10 cellular contexts compared by ENCODE assay signal in the genomic region with DNA sequence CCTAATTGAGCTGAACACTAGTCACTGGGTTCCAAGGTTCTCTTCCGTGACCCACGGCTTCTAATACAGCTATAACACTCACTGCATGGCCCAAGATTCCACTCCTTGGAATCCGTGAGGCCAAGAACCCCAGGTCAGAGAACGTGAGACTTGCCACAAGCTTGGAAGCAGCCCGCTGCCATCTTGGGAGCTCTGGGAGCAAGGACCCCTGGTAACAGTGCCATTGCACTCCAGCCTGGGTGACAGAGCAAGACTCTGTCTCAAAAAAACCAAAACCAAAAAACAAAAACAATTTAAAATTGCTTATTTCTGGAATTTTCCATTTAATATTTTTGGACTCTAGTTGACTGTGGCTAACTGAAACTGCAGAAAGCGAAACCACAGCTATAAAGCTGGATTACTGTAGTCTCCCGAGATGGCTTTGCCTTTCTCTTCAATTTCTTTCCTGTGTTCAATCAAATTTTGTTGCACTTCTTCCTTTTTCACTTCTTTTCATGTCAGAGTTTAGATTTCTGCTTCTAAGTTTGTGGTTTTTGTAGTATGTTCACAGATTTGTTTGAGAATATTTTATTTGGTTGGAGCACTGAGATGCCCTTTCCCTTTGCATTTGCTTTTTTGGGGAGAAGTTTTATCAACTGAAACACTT. TPM values are rescaled to one million over a fixed set of nuclear protein-coding genes. Genes with fewer than 3 reads are reported as not detected.
DNase-seq lines count a peak whose midpoint lies in the region; ATAC-seq, FAIRE-seq and TF ChIP-seq lines count a peak whose summit lies in the region.
"Had no signal": no experiment of that assay in that cellular context is flagged by ENCODE, and none has a peak within 500 bp of the region (broad histone marks: within the 10 kb centered on the region; RNA-seq: fewer than 3 reads in every experiment).

No MANE protein-coding gene starts in this region.

- H3K9me3 ChIP-seq in effector memory CD4-positive, alpha-beta T cell (ENCODE audit: control insufficient read depth, low read length), result no peaks in the 10 kb centered on the region
- H3K9me3 ChIP-seq in pancreas, result no peaks in the 10 kb centered on the region

- TF ChIP-seq POLR2A in GM12891 (IDR thresholded peaks at IDR 0.05; ENCODE audit: low read depth, low read length), result no peak

- peak; percentile 55 for FAIRE-seq in GM12891 (lab: Jason Lieb, UNC)
- no peak for FAIRE-seq in pancreas (lab: Jason Lieb, UNC)

- H3K36me3 ChIP-seq in effector memory CD4-positive, alpha-beta T cell (ENCODE audit: control insufficient read depth, insufficient read depth, low read length), result no peaks in the 10 kb centered on the region
- H3K36me3 ChIP-seq in pancreas, result no peaks in the 10 kb centered on the region

- no peak for DNase-seq in GM12891 (ENCODE audit: insufficient read length, low spot score)
- peak; percentile 20 for DNase-seq in LHCN-M2 (ENCODE audit: low read depth)
- DNase-seq in effector memory CD4-positive, alpha-beta T cell, result no peak
- no peak for DNase-seq in KG1 (lab: John Stamatoyannopoulos, UW)
- DNase-seq in activated gamma-delta T cell (lab: John Stamatoyannopoulos, UW), result no peak
- DNase-seq in COR-L47 (lab: John Stamatoyannopoulos, UW), result no peak
- no peak for DNase-seq in pancreas
- DNase-seq: NCI-H1417 treated with DMSO at 0.1 percent for 48 hours had no signal

- no peak for TF ChIP-seq CTCF in pancreas (IDR thresholded peaks at IDR 0.05)

- H3K27me3 ChIP-seq in effector memory CD4-positive, alpha-beta T cell (replicated peaks; ENCODE audit: control insufficient read depth, insufficient read depth, low read length, poor library complexity, severe bottlenecking), result no peaks in the 10 kb centered on the region
- no peaks in the 10 kb centered on the region for H3K27me3 ChIP-seq in pancreas

- WGBS in pancreas, 2 donors, result 94 to 96% methylated on average over 7 of the region's 7 CpGs

- peak overlapping the region; percentile 55 for H3K4me3 ChIP-seq in effector memory CD4-positive, alpha-beta T cell (ENCODE audit: insufficient read depth, low read depth, low read length, poor library complexity, severe bottlenecking)
- H3K4me3 ChIP-seq in skin epidermis (peak overlapping the region in 5 of 7 experiments; percentile 8 to 29 (median 17)), pancreas (peak overlapping the region in 1 of 4 donors; percentile 2)

- peaks cover 10% of the 10 kb centered on the region for H3K4me1 ChIP-seq in effector memory CD4-positive, alpha-beta T cell (ENCODE audit: control insufficient read depth, insufficient read depth, low read length, poor library complexity, severe bottlenecking)
- H3K4me1 ChIP-seq in pancreas, result no peaks in the 10 kb centered on the region
- H3K4me1 ChIP-seq: parathyroid adenoma had no signal

- no peak for ATAC-seq in pancreas

- H3K27ac ChIP-seq in effector memory CD4-positive, alpha-beta T cell (ENCODE audit: insufficient read depth, low read length, poor library complexity, severe bottlenecking), result peak overlapping the region; percentile 63
- H3K27ac ChIP-seq in skin epidermis (peak overlapping the region in 16 of 21 experiments; percentile 24 to 91 (median 57)), pancreas (no peak overlapping the region)
- H3K27ac ChIP-seq: parathyroid adenoma had no signal

- intact Hi-C loops in pancreas (cut with DNase I), result no loop called here

TF ChIP-seq in GM12891, 5 proteins besides CTCF, POLR2A, EP300 and RAD21:
- TF ChIP-seq SPI1 (IDR thresholded peaks at IDR 0.05; ENCODE audit: low read depth, low read length), result no peak
- TF ChIP-seq TAF1 (IDR thresholded peaks at IDR 0.05; ENCODE audit: low read depth, low read length), result no peak
- TF ChIP-seq POLR2AphosphoS5 (IDR thresholded peaks at IDR 0.05; ENCODE audit: low read depth, low read length), result no peak
- no peak for TF ChIP-seq POU2F2 (IDR thresholded peaks at IDR 0.05; ENCODE audit: low read depth, low read length)
- TF ChIP-seq PAX5 (IDR thresholded peaks at IDR 0.05; ENCODE audit: insufficient read depth, low read length, severe bottlenecking), result no peak
TF ChIP-seq in GM12891: peak in this region for 0.

RNA-seq across cellular contexts. Expression of gene DDHD1, which starts 44.7 kb away (rescaled TPM):
- polyA plus RNA-seq in GM12891 (2012; ENCODE audit: low read depth, missing spikeins), result 9.3 TPM
- 13.6 and 15.8 TPM in 2 replicates for total RNA-seq in LHCN-M2 (2014; rRNA removed)
- polyA plus RNA-seq in LHCN-M2 (2012), result 3.7 TPM
- total RNA-seq in pancreas, result 1 to 10 TPM; 3.8 to 6.9 (median 4.9) TPM
- 1 to 10 TPM; 3.5 to 3.6 TPM for polyA plus RNA-seq in pancreas

Comparison
In these comparisons a context has a peak if more than half of its experiments do, and no peak if none do; other contexts are left out.
1. H3K27ac ChIP-seq: peak in effector memory CD4-positive, alpha-beta T cell (single experiment) and skin epidermis (16 of 21); none in pancreas (0 of 4).